Comparison of ENCODE assay signal across 20 cellular contexts in the genomic region with DNA sequence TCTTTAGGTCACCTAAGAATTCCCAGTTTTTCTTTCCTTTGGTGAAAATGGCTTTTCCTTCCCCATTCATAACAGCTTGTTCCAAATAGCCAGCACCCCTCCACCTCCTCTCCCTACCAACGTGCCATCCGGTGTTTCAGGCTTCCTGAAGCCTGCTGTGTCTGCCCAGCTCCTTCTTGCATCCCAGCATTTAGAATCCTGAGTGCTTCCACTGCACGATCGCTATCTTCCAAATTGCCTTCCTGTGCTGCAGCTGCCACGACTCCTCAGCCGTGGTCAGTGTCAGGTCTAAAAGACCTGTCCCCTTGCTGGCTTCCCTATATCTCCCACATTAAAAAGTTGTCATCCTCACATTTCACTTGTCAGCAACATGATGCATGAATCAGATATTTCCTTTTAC.
DNase-seq lines count a peak whose midpoint lies in the region; FAIRE-seq and TF ChIP-seq lines count a peak whose summit lies in the region.
"Had no signal": no experiment of that assay in that cellular context is flagged by ENCODE, and none has a peak within 500 bp of the region (broad histone marks: within the 10 kb centered on the region; RNA-seq: fewer than 3 reads in every experiment).

No MANE protein-coding gene starts in this region.

- H4K8ac ChIP-seq in neuronal stem cell (ENCODE audit: low read depth, low read length) = no peak overlapping the region

- H3K27me3 ChIP-seq in neuronal stem cell (ENCODE audit: control insufficient read depth in 3 of 3, insufficient read depth in 3 of 3, low read depth in 1 of 3, low read length in 3 of 3) = no peaks in the 10 kb centered on the region
- no peaks in the 10 kb centered on the region for H3K27me3 ChIP-seq in endodermal cell (ENCODE audit: control insufficient read depth, insufficient read depth, low read length, poor library complexity, severe bottlenecking)
- H3K27me3 ChIP-seq: BLaER1 had no signal

- H3K14ac ChIP-seq in neuronal stem cell (ENCODE audit: low read length) = no peak overlapping the region

- H3K9me3 ChIP-seq in neuronal stem cell (replicated peaks in 1 of 2; ENCODE audit: control insufficient read depth in 2 of 2, insufficient read depth in 1 of 2, low read depth in 1 of 2, low read length in 2 of 2) (no peaks in the 10 kb centered on the region), endodermal cell (ENCODE audit: control insufficient read depth, low read length) (peaks cover 9% of the 10 kb centered on the region), kidney (ENCODE audit: control insufficient read depth in 1 of 2, low read length in 2 of 2) (peaks cover 0 to 2% of the 10 kb centered on the region in 2 donors)

- H4K91ac ChIP-seq in neuronal stem cell (ENCODE audit: low read depth, low read length, poor library complexity) = peak overlapping the region; percentile 75

- WGBS in neuronal stem cell (ENCODE audit: extremely low coverage in 2 of 2, insufficient read length in 2 of 2, insufficient replicate concordance in 1 of 2), 2 donors = no CpG with 5 or more reads among the region's 6 CpGs
- 83 to 87% methylated on average over 6 of the region's 6 CpGs for WGBS in endodermal cell (ENCODE audit: insufficient coverage in 1 of 2, insufficient read length in 1 of 2), 2 experiments

- H3K23ac ChIP-seq in neuronal stem cell (ENCODE audit: low read depth, low read length, poor library complexity) = no peak overlapping the region

- H2BK12ac ChIP-seq in neuronal stem cell (ENCODE audit: low read length) = no peak overlapping the region

- TF ChIP-seq CTCF in endodermal cell (conservative IDR thresholded peaks at IDR 0.05) (no peak), kidney (IDR thresholded peaks at IDR 0.05; ENCODE audit: borderline replicate concordance, extremely low read depth, insufficient read depth) (no peak)

- in situ Hi-C loops in G401 (cut with HindIII; ENCODE audit: low sequenced_read_pairs) = no loop called here

- intact Hi-C loops in kidney (cut with DNase I) = no loop called here

- peaks cover 8% of the 10 kb centered on the region for H3K4me1 Mint-ChIP-seq in endodermal cell
- H3K4me1 Mint-ChIP-seq: CD8-positive, alpha-beta memory T cell had no signal

- no peak for FAIRE-seq in kidney (lab: Jason Lieb, UNC)
- FAIRE-seq: D721Med, GM12891, H54 had no signal

- H3K27ac Mint-ChIP-seq in endodermal cell = no peak overlapping the region
- H3K27ac Mint-ChIP-seq: CD8-positive, alpha-beta memory T cell had no signal

- no peaks in the 10 kb centered on the region for H3K79me1 ChIP-seq in neuronal stem cell (ENCODE audit: low read depth, low read length)

- DNase-seq in G401 (ENCODE audit: low spot score) = peak; percentile 74
- peak; percentile 43 for DNase-seq in NCI-H526 treated with DMSO at 0.1 percent for 48 hours (lab: John Stamatoyannopoulos, UW)
- peak; percentile 67 for DNase-seq in cerebellar cortex (ENCODE audit: low spot score)
- no peak for DNase-seq in neuronal stem cell (ENCODE audit: low spot score)
- no peak for DNase-seq in endodermal cell
- no peak for DNase-seq in DMS79 (lab: John Stamatoyannopoulos, UW)
- no peak for DNase-seq in nucleus accumbens (lab: John Stamatoyannopoulos, UW)
- no peak for DNase-seq in kidney
- DNase-seq: CD8-positive, alpha-beta memory T cell; GF-D8; Kasumi-1; NCI-H1105 treated with DMSO at 0.1 percent for 48 hours; NCI-H187 treated with DMSO at 0.1 percent for 48 hours; NCI-H446; NCI-H82; PC-9 had no signal

- no peak overlapping the region for H2BK15ac ChIP-seq in neuronal stem cell (ENCODE audit: low read length)

- H3K36me3 ChIP-seq in neuronal stem cell (replicated peaks in 1 of 2; ENCODE audit: control insufficient read depth in 2 of 2, insufficient read depth in 2 of 2, low read length in 2 of 2) (no peaks in the 10 kb centered on the region), endodermal cell (ENCODE audit: control insufficient read depth, insufficient read depth, low read length) (no peaks in the 10 kb centered on the region), kidney (ENCODE audit: control insufficient read depth in 1 of 2, insufficient read depth in 2 of 2, low read length in 2 of 2) (no peaks in the 10 kb centered on the region)
- H3K36me3 ChIP-seq: BLaER1 had no signal

- peaks cover 10% of the 10 kb centered on the region for H3K9me3 Mint-ChIP-seq in endodermal cell

- no peaks in the 10 kb centered on the region for H3K36me3 Mint-ChIP-seq in endodermal cell (ENCODE audit: low read depth)

- no peak overlapping the region for H3K4me3 ChIP-seq in neuronal stem cell (ENCODE audit: low read length in 2 of 2)
- H3K4me3 ChIP-seq in endodermal cell (ENCODE audit: low read length) = no peak overlapping the region
- H3K4me3 ChIP-seq in kidney (ENCODE audit: low read length in 2 of 2) = no peak overlapping the region
- H3K4me3 ChIP-seq: BLaER1, PC-9 had no signal

- H3K27me3 Mint-ChIP-seq in endodermal cell (ENCODE audit: insufficient read depth) = no peaks in the 10 kb centered on the region
- H3K27me3 Mint-ChIP-seq: CD8-positive, alpha-beta memory T cell had no signal

- no peak overlapping the region for H2BK5ac ChIP-seq in neuronal stem cell (ENCODE audit: low read length)

- H3K27ac ChIP-seq in neuronal stem cell (replicated peaks; ENCODE audit: low read length) = no peak overlapping the region
- no peak overlapping the region for H3K27ac ChIP-seq in endodermal cell (ENCODE audit: low read depth, low read length)
- no peak overlapping the region for H3K27ac ChIP-seq in kidney (ENCODE audit: low read depth in 2 of 2, low read length in 2 of 2)
- H3K27ac ChIP-seq: BLaER1, PC-9 had no signal

- H2BK120ac ChIP-seq in neuronal stem cell (ENCODE audit: low read depth, low read length) = no peak overlapping the region

- no peak overlapping the region for H2AK5ac ChIP-seq in neuronal stem cell (ENCODE audit: low read depth, low read length)

- no peak overlapping the region for H3K4me2 ChIP-seq in neuronal stem cell (ENCODE audit: insufficient read depth, low read length, poor library complexity, severe bottlenecking)
- H3K4me2 ChIP-seq: BLaER1, PC-9 had no signal

- no peak overlapping the region for H3K4ac ChIP-seq in neuronal stem cell (ENCODE audit: low read length)

- H3K4me1 ChIP-seq in neuronal stem cell (ENCODE audit: control insufficient read depth in 2 of 2, insufficient read depth in 1 of 2, low read depth in 1 of 2, low read length in 2 of 2) (no peaks in the 10 kb centered on the region), endodermal cell (ENCODE audit: control insufficient read depth, insufficient read depth, low read length) (no peaks in the 10 kb centered on the region), kidney (ENCODE audit: control insufficient read depth in 1 of 2, insufficient read depth in 1 of 2, low read depth in 1 of 2, low read length in 2 of 2) (no peaks in the 10 kb centered on the region)
- H3K4me1 ChIP-seq: BLaER1 had no signal

- no peak overlapping the region for H3K18ac ChIP-seq in neuronal stem cell (ENCODE audit: low read length)

- H3K4me3 Mint-ChIP-seq in endodermal cell = no peak overlapping the region
- H3K4me3 Mint-ChIP-seq: CD8-positive, alpha-beta memory T cell had no signal

- no peak overlapping the region for H2AFZ ChIP-seq in neuronal stem cell (ENCODE audit: low read length)
- H2AFZ ChIP-seq: PC-9 had no signal

- H3K9ac ChIP-seq in neuronal stem cell (ENCODE audit: low read depth, low read length, poor library complexity) = no peak overlapping the region
- H3K9ac ChIP-seq in endodermal cell (ENCODE audit: extremely low read depth, low read length, poor library complexity, severe bottlenecking) = no peak overlapping the region
- no peak overlapping the region for H3K9ac ChIP-seq in kidney (ENCODE audit: low read length in 2 of 2)
- H3K9ac ChIP-seq: BLaER1 had no signal

Comparison
In these comparisons a context has a peak if more than half of its experiments do, and no peak if none do; other contexts are left out.
1. DNase-seq: peak in G401 (single experiment), NCI-H526 treated with DMSO at 0.1 percent for 48 hours (single experiment) and cerebellar cortex (single experiment); none in neuronal stem cell (single experiment), endodermal cell (single experiment), DMS79 (single experiment), nucleus accumbens (0 of 56) and kidney (single experiment).